29 cellular contexts compared by ENCODE assay signal in genomic region chr2:20638646-20639430, GRCh38. TPM values are rescaled to one million over a fixed set of nuclear protein-coding genes. Genes with fewer than 3 reads are reported as not detected.
DNase-seq lines count a peak whose midpoint lies in the region; ATAC-seq, FAIRE-seq and TF ChIP-seq lines count a peak whose summit lies in the region.
"Had no signal": no experiment of that assay in that cellular context is flagged by ENCODE, and none has a peak within 500 bp of the region (broad histone marks: within the 10 kb centered on the region; RNA-seq: fewer than 3 reads in every experiment).

No MANE protein-coding gene starts in this region.

- H3K9ac ChIP-seq in kidney (ENCODE audit: low read length in 2 of 2): no peak overlapping the region

- no peak for DNase-seq in coronary artery (ENCODE audit: low spot score)
- peak; percentile 54 for DNase-seq in kidney
- no peak for DNase-seq in prostate gland (ENCODE audit: low spot score)
- no peak for DNase-seq in aorta
- DNase-seq in NCI-H146 (lab: John Stamatoyannopoulos, UW): no peak
- no peak for DNase-seq in MCF 10A (ENCODE audit: unreplicated experiment)
- no peak for DNase-seq in NCI-H510A treated with DMSO at 0.1 percent for 48 hours (lab: John Stamatoyannopoulos, UW)
- DNase-seq: activated CD4-positive, alpha-beta memory T cell treated with anti-CD3 and anti-CD28 coated beads for 36 hours; activated CD4-positive, CD25-positive, alpha-beta regulatory T cell treated with anti-CD3 and anti-CD28 coated beads, Interleukin-2, amount 50 U/mL, for 72 hours; activated naive CD4-positive, alpha-beta T cell; activated T-cell treated with anti-CD3 and anti-CD28 coated beads, Interleukin-2, amount 50 U/mL, for 72 hours; body of pancreas; Caco-2; H7; KG1; MG63; NCI-H1105 treated with DMSO at 0.1 percent for 48 hours; NCI-H2029 treated with DMSO at 0.1 percent for 48 hours; NCI-H526; NK-92 treated with Interleukin-12 subunit alpha and Interleukin-12 subunit beta, amount 100 ng/mL, for 24 hours; PC-9; SHP77 treated with DMSO at 0.1 percent for 48 hours; stimulated activated CD4-positive, alpha-beta T cell treated with anti-CD3 and anti-CD28 coated beads, Interleukin-2, amount 100 ng/mL, for 24 hours; stimulated activated naive CD8-positive, alpha-beta T cell treated with anti-CD3 and anti-CD28 coated beads, Interleukin-15, Interleukin-2, amounts not matched to agents 100 U/mL and 50 U/mL, for 24 hours had no signal

- no peaks in the 10 kb centered on the region for H3K9me3 Mint-ChIP-seq in MCF 10A (ENCODE audit: unreplicated experiment)
- H3K9me3 Mint-ChIP-seq: activated CD4-positive, alpha-beta memory T cell treated with anti-CD3 and anti-CD28 coated beads for 36 hours; activated T-cell treated with anti-CD3 and anti-CD28 coated beads, Interleukin-2, amount 50 U/mL, for 72 hours; natural killer cell treated with Interleukin-12 subunit alpha and Interleukin-12 subunit beta and Interleukin-15 and Interleukin-18, amount 100 ng/mL, for 72 hours; T-helper 2 cell treated with Interferon-gamma antibody and Interleukin-4, amounts not matched to agents 5 μg/mL and 100 μg/mL, for 36 hours had no signal

- H3K36me3 Mint-ChIP-seq in MCF 10A (ENCODE audit: insufficient read depth, unreplicated experiment): peaks cover 35% of the 10 kb centered on the region
- H3K36me3 Mint-ChIP-seq: natural killer cell treated with Interleukin-12 subunit alpha and Interleukin-12 subunit beta and Interleukin-15 and Interleukin-18, amount 100 ng/mL, for 72 hours had no signal

- H3K36me3 ChIP-seq in kidney (ENCODE audit: control insufficient read depth in 1 of 2, insufficient read depth in 2 of 2, low read length in 2 of 2) (peaks cover 6 to 21% of the 10 kb centered on the region in 2 donors), prostate gland (no peaks in the 10 kb centered on the region), aorta (ENCODE audit: control insufficient read depth in 1 of 2, insufficient read depth in 2 of 2, low read length in 1 of 2) (no peaks in the 10 kb centered on the region)
- H3K36me3 ChIP-seq: MG63 had no signal

- TF ChIP-seq CTCF in coronary artery (IDR thresholded peaks at IDR 0.05) (no peak), kidney (IDR thresholded peaks at IDR 0.05; ENCODE audit: borderline replicate concordance, extremely low read depth, insufficient read depth) (no peak), prostate gland (IDR thresholded peaks at IDR 0.05) (no peak), MCF 10A (IDR thresholded peaks at IDR 0.05; ENCODE audit: unreplicated experiment) (no peak)

- H3K4me1 ChIP-seq in kidney (ENCODE audit: control insufficient read depth in 1 of 2, insufficient read depth in 1 of 2, low read depth in 1 of 2, low read length in 2 of 2): peaks cover 19% of the 10 kb centered on the region in 2 donors
- H3K4me1 ChIP-seq in prostate gland (replicated peaks): peaks cover 23% of the 10 kb centered on the region
- no peaks in the 10 kb centered on the region for H3K4me1 ChIP-seq in aorta (ENCODE audit: control insufficient read depth in 1 of 2, insufficient read depth in 2 of 2, low read length in 2 of 2)
- H3K4me1 ChIP-seq: Caco-2 had no signal

- no peak for FAIRE-seq in kidney (lab: Jason Lieb, UNC)
- FAIRE-seq: GM12892 had no signal

- H3K27ac ChIP-seq in coronary artery (peak overlapping the region; percentile 94 to 96), kidney (ENCODE audit: low read depth in 2 of 2, low read length in 2 of 2) (no peak overlapping the region), prostate gland (peak overlapping the region; percentile 84 to 90), aorta (ENCODE audit: low read depth in 1 of 2, low read length in 2 of 2) (peak overlapping the region; percentile 48 to 62)
- H3K27ac ChIP-seq: body of pancreas, C4-2B, PC-9 had no signal

- intact Hi-C loops in kidney (cut with DNase I) (loop anchor here (5.0 kb wide), 1 partner anchor 197 kb away; no protein-coding TSS in a partner anchor), prostate gland (cut with DNase I) (no loop called here), aorta (cut with DNase I) (no loop called here), MCF 10A (cut with micrococcal nuclease) (no loop called here)

- CTCF ChIA-PET in MCF 10A (lab: Yijun Ruan, JAX): interaction anchor here (0.8 to 7.1 kb wide), 8 partner anchors 8 to 240 kb away, joined by 3 to 98 read pairs (median 71); partner anchors contain the start of gene RHOB

- no peak overlapping the region for H3K4me3 ChIP-seq in coronary artery
- no peak overlapping the region for H3K4me3 ChIP-seq in kidney (ENCODE audit: low read length in 2 of 2)
- no peak overlapping the region for H3K4me3 ChIP-seq in prostate gland
- no peak overlapping the region for H3K4me3 ChIP-seq in aorta (ENCODE audit: low read length in 2 of 2)
- H3K4me3 ChIP-seq: body of pancreas, lung, MG63, PC-9 had no signal

- no peak overlapping the region for H3K4me3 Mint-ChIP-seq in MCF 10A (ENCODE audit: unreplicated experiment)
- H3K4me3 Mint-ChIP-seq: activated CD4-positive, alpha-beta memory T cell treated with anti-CD3 and anti-CD28 coated beads for 36 hours; activated T-cell treated with anti-CD3 and anti-CD28 coated beads, Interleukin-2, amount 50 U/mL, for 72 hours; natural killer cell treated with Interleukin-12 subunit alpha and Interleukin-12 subunit beta and Interleukin-15 and Interleukin-18, amount 100 ng/mL, for 72 hours; T-helper 2 cell treated with Interferon-gamma antibody and Interleukin-4, amounts not matched to agents 5 μg/mL and 100 μg/mL, for 36 hours had no signal

- no peak for ATAC-seq in aorta (ENCODE audit: low FRiP score)
- ATAC-seq: activated T-cell treated with anti-CD3 and anti-CD28 coated beads, Interleukin-2, amount 50 U/mL, for 72 hours; body of pancreas; natural killer cell treated with Interleukin-12 subunit alpha and Interleukin-12 subunit beta and Interleukin-15 and Interleukin-18, amount 100 ng/mL, for 72 hours; stimulated activated naive CD8-positive, alpha-beta T cell treated with anti-CD3 and anti-CD28 coated beads, Interleukin-15, Interleukin-2, amounts not matched to agents 100 U/mL and 50 U/mL, for 24 hours had no signal

- TF ChIP-seq POLR2A in prostate gland (IDR thresholded peaks at IDR 0.05): no peak

- H3K27ac Mint-ChIP-seq in MCF 10A (ENCODE audit: low read depth, unreplicated experiment): no peak overlapping the region
- H3K27ac Mint-ChIP-seq: activated CD4-positive, alpha-beta memory T cell treated with anti-CD3 and anti-CD28 coated beads for 36 hours; activated T-cell treated with anti-CD3 and anti-CD28 coated beads, Interleukin-2, amount 50 U/mL, for 72 hours; natural killer cell treated with Interleukin-12 subunit alpha and Interleukin-12 subunit beta and Interleukin-15 and Interleukin-18, amount 100 ng/mL, for 72 hours; T-helper 2 cell treated with Interferon-gamma antibody and Interleukin-4, amounts not matched to agents 5 μg/mL and 100 μg/mL, for 36 hours had no signal

- WGBS in prostate gland: 79% methylated on average over 15 of the region's 15 CpGs
- WGBS in aorta, 2 donors: 46 to 61% methylated on average over 15 of the region's 15 CpGs

- H3K4me1 Mint-ChIP-seq in MCF 10A (ENCODE audit: insufficient read depth, unreplicated experiment): peaks cover 29% of the 10 kb centered on the region

- H3K9me3 ChIP-seq in kidney (ENCODE audit: control insufficient read depth in 1 of 2, low read length in 2 of 2) (no peaks in the 10 kb centered on the region), prostate gland (no peaks in the 10 kb centered on the region), aorta (ENCODE audit: control insufficient read depth, low read length) (no peaks in the 10 kb centered on the region)
- H3K9me3 ChIP-seq: body of pancreas, Caco-2, MG63 had no signal

- POLR2A ChIA-PET in MCF 10A (lab: Yijun Ruan, JAX): interaction anchor here (1.0 kb wide), 1 partner anchor 199 kb away, joined by 5 read pairs; no protein-coding TSS in a partner anchor

- H3K27me3 ChIP-seq in prostate gland (replicated peaks; ENCODE audit: insufficient read depth) (no peaks in the 10 kb centered on the region), aorta (ENCODE audit: control insufficient read depth in 1 of 2, insufficient read depth in 2 of 2, low read length in 1 of 2) (no peaks in the 10 kb centered on the region)
- H3K27me3 ChIP-seq: body of pancreas, MG63 had no signal

- no TSS peak for BruUV-seq in MCF 10A (replicated peaks; lab: Mats Ljungman, UMichigan)

- no peaks in the 10 kb centered on the region for H3K27me3 Mint-ChIP-seq in MCF 10A (ENCODE audit: insufficient read depth, unreplicated experiment)
- H3K27me3 Mint-ChIP-seq: activated CD4-positive, alpha-beta memory T cell treated with anti-CD3 and anti-CD28 coated beads for 36 hours; natural killer cell treated with Interleukin-12 subunit alpha and Interleukin-12 subunit beta and Interleukin-15 and Interleukin-18, amount 100 ng/mL, for 72 hours had no signal

RNA-seq across cellular contexts. Expression of gene HS1BP3, which starts 12.1 kb away (rescaled TPM):
- total RNA-seq in kidney (35.5 TPM), prostate gland (10 to 100 TPM; 29.9 to 39.4 TPM), aorta (10 to 100 TPM; 34.8 to 42.3 TPM), MCF 10A (2022) (10.0 and 25.1 TPM in 2 replicates)
- polyA plus RNA-seq in kidney (ENCODE audit: insufficient read depth, low read depth, low replicate concordance) (37.5 TPM), aorta (10 to 100 TPM; 27.5 to 33.6 TPM)

RNA-seq across cellular contexts. Expression of gene GDF7, which starts 28.1 kb away (rescaled TPM):
- total RNA-seq in kidney: 12.5 TPM
- 1.8 TPM for polyA plus RNA-seq in kidney (ENCODE audit: insufficient read depth, low read depth, low replicate concordance)
- total RNA-seq in prostate gland: 1 to 10 TPM; 3.3 to 7.0 TPM
- total RNA-seq in aorta: 10 to 100 TPM; 15.9 to 16.4 TPM
- polyA plus RNA-seq in aorta: 10 to 100 TPM in 1 of 2 donors, 1 to 10 TPM in 1; 4.1 to 15.6 TPM
- not detected in 2 replicates for total RNA-seq in MCF 10A (2022)

Comparison
In these comparisons a context has a peak if more than half of its experiments do, and no peak if none do; other contexts are left out.
1. H3K27ac ChIP-seq: peak in coronary artery (2 of 2), prostate gland (2 of 2) and aorta (2 of 2); none in kidney (0 of 2).